ENCODE assay signal across 11 cellular contexts in the genomic region with DNA sequence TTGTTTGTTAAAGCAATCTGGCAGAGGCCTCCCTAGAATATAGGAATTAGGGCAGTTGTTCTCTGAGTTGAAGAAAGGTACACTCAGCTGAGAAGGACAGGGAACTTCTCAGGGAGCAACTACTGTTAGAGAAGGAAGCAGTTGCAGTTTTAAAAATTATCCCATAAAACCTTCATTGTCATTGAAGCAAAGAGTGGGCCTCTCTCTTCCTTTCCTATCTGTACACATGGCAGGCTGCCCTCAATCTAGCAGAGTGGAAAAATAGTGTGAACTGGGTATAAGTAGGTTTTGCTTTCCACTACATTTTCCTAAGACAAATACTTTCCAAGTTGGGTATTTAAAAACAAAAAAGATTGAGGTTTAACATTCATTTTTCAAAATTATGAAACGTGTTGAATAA.
DNase-seq lines count a peak whose midpoint lies in the region; ATAC-seq and TF ChIP-seq lines count a peak whose summit lies in the region.
"Had no signal": no experiment of that assay in that cellular context is flagged by ENCODE, and none has a peak within 500 bp of the region (broad histone marks: within the 10 kb centered on the region; RNA-seq: fewer than 3 reads in every experiment).

No MANE protein-coding gene starts in this region.

- no peak overlapping the region for H3K27ac ChIP-seq in CD8-positive, alpha-beta memory T cell (ENCODE audit: low read depth, low read length)
- H3K27ac ChIP-seq in HEK293 (ENCODE audit: extremely low read depth, low read depth, low read length) = no peak overlapping the region
- H3K27ac ChIP-seq: HL-60 had no signal

- H3K36me3 ChIP-seq in CD8-positive, alpha-beta memory T cell (ENCODE audit: insufficient read depth, low read length) = peaks cover 3% of the 10 kb centered on the region
- H3K36me3 ChIP-seq in HEK293 (ENCODE audit: control insufficient read depth in 2 of 2, insufficient read depth in 1 of 2, low read length in 2 of 2) = no peaks in the 10 kb centered on the region

- no peak for DNase-seq in CD8-positive, alpha-beta memory T cell
- DNase-seq in naive thymus-derived CD8-positive, alpha-beta T cell = no peak
- DNase-seq in NCI-H345 treated with DMSO at 0.1 percent for 48 hours (lab: John Stamatoyannopoulos, UW; ENCODE audit: unreplicated experiment) (no peak), NCI-H2196 treated with DMSO at 0.1 percent for 48 hours (lab: John Stamatoyannopoulos, UW; ENCODE audit: unreplicated experiment) (no peak), HuH-7 (ENCODE audit: low spot score) (no peak)
- DNase-seq: cortex of kidney, foreskin melanocyte, NCI-H526 treated with DMSO at 0.1 percent for 48 hours had no signal

- H3K36me3 Mint-ChIP-seq in CD8-positive, alpha-beta memory T cell = peaks cover 21 to 67% (median 22%) of the 10 kb centered on the region in 3 donors
- peaks cover 37% of the 10 kb centered on the region for H3K36me3 Mint-ChIP-seq in activated naive CD8-positive, alpha-beta T cell
- peaks cover 14 to 55% (median 31%) of the 10 kb centered on the region in 3 donors for H3K36me3 Mint-ChIP-seq in naive thymus-derived CD8-positive, alpha-beta T cell

- POLR2A ChIA-PET in CD8-positive, alpha-beta memory T cell (lab: Charles Lee) = no interaction called here
- POLR2A ChIA-PET in HEK293 (lab: Yijun Ruan, JAX) = no interaction called here
- POLR2A ChIA-PET in naive thymus-derived CD8-positive, alpha-beta T cell (lab: Charles Lee) = no interaction called here

- H3K4me3 ChIP-seq in CD8-positive, alpha-beta memory T cell (ENCODE audit: low read length) = no peak overlapping the region
- no peak overlapping the region for H3K4me3 ChIP-seq in HEK293 (ENCODE audit: low read depth, low read length)

- H3K27me3 ChIP-seq in CD8-positive, alpha-beta memory T cell (ENCODE audit: insufficient read depth, low read length, poor library complexity, severe bottlenecking) = no peaks in the 10 kb centered on the region

- H3K9me3 ChIP-seq in CD8-positive, alpha-beta memory T cell (ENCODE audit: low read length) = no peaks in the 10 kb centered on the region
- H3K9me3 ChIP-seq in HEK293 (ENCODE audit: control insufficient read depth, insufficient read depth, low read depth, low read length) = no peaks in the 10 kb centered on the region

- CTCF ChIA-PET in CD8-positive, alpha-beta memory T cell (lab: Charles Lee) = interaction anchor here (0.9 to 1.9 kb wide), 3 partner anchors 11 to 73 kb away, joined by 3 to 7 read pairs (median 4); no protein-coding TSS in a partner anchor
- CTCF ChIA-PET in HEK293 (lab: Yijun Ruan, JAX) = interaction anchor here (0.6 to 2.7 kb wide), 7 partner anchors 12 to 74 kb away, joined by 3 to 24 read pairs (median 3); no protein-coding TSS in a partner anchor

- H3K4me3 Mint-ChIP-seq in CD8-positive, alpha-beta memory T cell = peak overlapping the region in 4 of 7 donors; percentile 4 to 60 (median 39)
- H3K4me3 Mint-ChIP-seq in activated naive CD8-positive, alpha-beta T cell = peak overlapping the region; percentile 77
- peak overlapping the region in 1 of 10 donors; percentile 55 for H3K4me3 Mint-ChIP-seq in naive thymus-derived CD8-positive, alpha-beta T cell

- H3K27me3 Mint-ChIP-seq in CD8-positive, alpha-beta memory T cell = no peaks in the 10 kb centered on the region
- no peaks in the 10 kb centered on the region for H3K27me3 Mint-ChIP-seq in activated naive CD8-positive, alpha-beta T cell
- H3K27me3 Mint-ChIP-seq in naive thymus-derived CD8-positive, alpha-beta T cell = no peaks in the 10 kb centered on the region

- peaks cover 48% of the 10 kb centered on the region for H3K4me1 ChIP-seq in CD8-positive, alpha-beta memory T cell (ENCODE audit: insufficient read depth, low read length)
- H3K4me1 ChIP-seq in HEK293 (ENCODE audit: control insufficient read depth, insufficient read depth, low read length) = 0 out of 2 replicates have a peak, but pooled peaks cover 2% of the 10 kb centered on the region

- H3K4me1 Mint-ChIP-seq in CD8-positive, alpha-beta memory T cell = peaks cover 67 to 87% (median 85%) of the 10 kb centered on the region in 3 donors
- peaks cover 91% of the 10 kb centered on the region for H3K4me1 Mint-ChIP-seq in activated naive CD8-positive, alpha-beta T cell (ENCODE audit: low read depth)
- H3K4me1 Mint-ChIP-seq in naive thymus-derived CD8-positive, alpha-beta T cell = peaks cover 24 to 76% (median 65%) of the 10 kb centered on the region in 4 donors

- peak overlapping the region in 7 of 8 donors; percentile 35 to 93 (median 61) for H3K27ac Mint-ChIP-seq in CD8-positive, alpha-beta memory T cell
- peak overlapping the region; percentile 98 for H3K27ac Mint-ChIP-seq in activated naive CD8-positive, alpha-beta T cell
- H3K27ac Mint-ChIP-seq in naive thymus-derived CD8-positive, alpha-beta T cell = peak overlapping the region in 9 of 10 donors; percentile 6 to 68 (median 29)

- TF ChIP-seq CTCF in HEK293 (tag by site-specific recombination; IDR thresholded peaks at IDR 0.05) = no peak

- no peaks in the 10 kb centered on the region for H3K9me3 Mint-ChIP-seq in CD8-positive, alpha-beta memory T cell
- no peaks in the 10 kb centered on the region for H3K9me3 Mint-ChIP-seq in activated naive CD8-positive, alpha-beta T cell (ENCODE audit: low read depth)
- peaks cover 0 to 2% (median 0%) of the 10 kb centered on the region in 9 donors for H3K9me3 Mint-ChIP-seq in naive thymus-derived CD8-positive, alpha-beta T cell

- ATAC-seq in naive thymus-derived CD8-positive, alpha-beta T cell = no peak

TF ChIP-seq in HEK293, 187 proteins besides CTCF, POLR2A, EP300 and RAD21:
- TF ChIP-seq, protein P1, sequence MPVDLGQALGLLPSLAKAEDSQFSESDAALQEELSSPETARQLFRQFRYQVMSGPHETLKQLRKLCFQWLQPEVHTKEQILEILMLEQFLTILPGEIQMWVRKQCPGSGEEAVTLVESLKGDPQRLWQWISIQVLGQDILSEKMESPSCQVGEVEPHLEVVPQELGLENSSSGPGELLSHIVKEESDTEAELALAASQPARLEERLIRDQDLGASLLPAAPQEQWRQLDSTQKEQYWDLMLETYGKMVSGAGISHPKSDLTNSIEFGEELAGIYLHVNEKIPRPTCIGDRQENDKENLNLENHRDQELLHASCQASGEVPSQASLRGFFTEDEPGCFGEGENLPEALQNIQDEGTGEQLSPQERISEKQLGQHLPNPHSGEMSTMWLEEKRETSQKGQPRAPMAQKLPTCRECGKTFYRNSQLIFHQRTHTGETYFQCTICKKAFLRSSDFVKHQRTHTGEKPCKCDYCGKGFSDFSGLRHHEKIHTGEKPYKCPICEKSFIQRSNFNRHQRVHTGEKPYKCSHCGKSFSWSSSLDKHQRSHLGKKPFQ (tag by site-specific recombination; IDR thresholded peaks at IDR 0.05) = peak; percentile 85
- TF ChIP-seq REPIN1 (tag by site-specific recombination; IDR thresholded peaks at IDR 0.05; ENCODE audit: low read depth) = no peak

Comparison
In these comparisons a context has a peak if more than half of its experiments do, and no peak if none do; other contexts are left out.
1. H3K27ac Mint-ChIP-seq: peak in every context shown above with its lines; median percentile 98 in activated naive CD8-positive, alpha-beta T cell; 61 in CD8-positive, alpha-beta memory T cell; 29 in naive thymus-derived CD8-positive, alpha-beta T cell.